In the genomic region with DNA sequence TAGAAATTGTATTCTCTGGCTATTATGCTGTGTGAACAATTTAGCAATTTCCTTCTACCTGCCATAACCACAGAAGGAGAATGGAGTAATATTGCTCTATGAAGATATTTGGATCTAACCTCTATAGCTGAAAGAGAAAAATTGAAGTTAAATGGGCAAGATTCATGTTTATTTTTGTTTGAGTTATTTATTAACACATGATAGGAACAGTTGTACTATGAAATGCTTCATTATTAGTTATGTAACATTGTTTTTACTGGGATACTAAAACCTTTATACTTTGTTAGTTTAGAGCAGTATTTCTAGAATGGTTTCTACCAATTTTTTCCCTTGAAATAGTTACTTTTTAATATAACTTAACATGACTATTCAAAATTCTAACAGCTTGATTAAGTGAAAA, we compare ENCODE assay signal across 27 cellular contexts. TPM values are rescaled to one million over a fixed set of nuclear protein-coding genes. Genes with fewer than 3 reads are reported as not detected.
DNase-seq lines count a peak whose midpoint lies in the region; ATAC-seq, FAIRE-seq and TF ChIP-seq lines count a peak whose summit lies in the region.
"Had no signal": no experiment of that assay in that cellular context is flagged by ENCODE, and none has a peak within 500 bp of the region (broad histone marks: within the 10 kb centered on the region; RNA-seq: fewer than 3 reads in every experiment).

No MANE protein-coding gene starts in this region.

- DNase-seq in HepG2 (ENCODE audit: low spot score) (no peak), keratinocyte (ENCODE audit: low read depth, low spot score) (no peak), left lobe of liver (ENCODE audit: low spot score) (no peak), pancreas (no peak), NCI-H187 (lab: John Stamatoyannopoulos, UW) (no peak)
- no peak for DNase-seq in activated CD4-positive, alpha-beta T cell treated with anti-CD3 and anti-CD28 coated beads for 1 hour
- DNase-seq: BE2C; C1 segment of cervical spinal cord; CD4-positive, alpha-beta memory T cell; CD4-positive, CD25-positive, alpha-beta regulatory T cell; CD8-positive, alpha-beta memory T cell; COR-L47; DMS 273 treated with DMSO at 0.1 percent for 48 hours; DMS153; DMS53; DMS79; DND-41; EL; GDM1 had no signal

- no peaks in the 10 kb centered on the region for H3K9me1 ChIP-seq in keratinocyte (ENCODE audit: control insufficient read depth, extremely low read depth, insufficient read depth, low read length)

- H4K20me1 ChIP-seq in HepG2 (ENCODE audit: insufficient read depth, low read length) (no peaks in the 10 kb centered on the region), keratinocyte (ENCODE audit: control insufficient read depth, extremely low read depth, insufficient read depth, low read length) (no peaks in the 10 kb centered on the region)
- H4K20me1 ChIP-seq: BLaER1 had no signal

- H3K4me2 ChIP-seq in HepG2 (ENCODE audit: low read depth, low read length) (no peak overlapping the region), keratinocyte (ENCODE audit: control insufficient read depth, extremely low read depth, insufficient read depth, low read depth, low read length) (no peak overlapping the region)
- H3K4me2 ChIP-seq: A549, BLaER1 had no signal

- in situ Hi-C loops in HepG2 (cut with HindIII; ENCODE audit: extremely low pct_ligation_motif_present, low pct_unique_long_range_greater_than_20kb): no loop called here

- H3K27me3 ChIP-seq in liver (ENCODE audit: control insufficient read depth in 4 of 4, insufficient read depth in 4 of 4, low read length in 3 of 4) (no peaks in the 10 kb centered on the region), HepG2 (ENCODE audit: control insufficient read depth in 1 of 2, insufficient read depth in 2 of 2, low read length in 2 of 2) (no peaks in the 10 kb centered on the region), keratinocyte (ENCODE audit: control insufficient read depth, extremely low read depth, insufficient read depth, low read length) (no peaks in the 10 kb centered on the region), pancreas (no peaks in the 10 kb centered on the region)
- H3K27me3 ChIP-seq: BE2C, BLaER1 had no signal

- no peak for TF ChIP-seq EP300 in HepG2 (IDR thresholded peaks at IDR 0.05; ENCODE audit: low read depth in 2 of 2, low read length in 2 of 2)
- TF ChIP-seq EP300 in HepG2 (CRISPR knock-in tag; IDR thresholded peaks at IDR 0.05; ENCODE audit: borderline replicate concordance): no peak

- BruUV-seq in HepG2 (replicated peaks; lab: Mats Ljungman, UMichigan): no TSS peak

- intact Hi-C loops in HepG2 (cut with micrococcal nuclease; ENCODE audit: unreplicated experiment) (no loop called here), pancreas (cut with DNase I) (no loop called here)

- H3K27ac ChIP-seq in liver (ENCODE audit: low read depth in 1 of 2, low read length in 2 of 2) (no peak overlapping the region), HepG2 (ENCODE audit: extremely low read length, insufficient read depth, low read length) (no peak overlapping the region), keratinocyte (ENCODE audit: control insufficient read depth, insufficient read depth, low read length) (no peak overlapping the region), pancreas (no peak overlapping the region)
- H3K27ac ChIP-seq: 22Rv1, A549, BLaER1 had no signal

- dilution Hi-C loops in keratinocyte (cut with MboI; ENCODE audit: extremely low pct_ligation_motif_present, low sequenced_read_pairs): no loop called here

- no peak overlapping the region for H3K9ac ChIP-seq in liver (ENCODE audit: low read depth in 1 of 2, low read length in 2 of 2)
- H3K9ac ChIP-seq in HepG2 (ENCODE audit: insufficient read depth, low read depth, low read length): no peak overlapping the region
- no peak overlapping the region for H3K9ac ChIP-seq in keratinocyte (ENCODE audit: control insufficient read depth, extremely low read depth, insufficient read depth, low read length)
- H3K9ac ChIP-seq: BLaER1 had no signal

- peaks cover 0 to 14% (median 6%) of the 10 kb centered on the region in 4 donors for H3K4me1 ChIP-seq in liver (ENCODE audit: control insufficient read depth in 4 of 4, insufficient read depth in 4 of 4, low read length in 3 of 4)
- 0 out of 2 replicates have a peak, but pooled peaks cover 17% of the 10 kb centered on the region for H3K4me1 ChIP-seq in HepG2 (ENCODE audit: insufficient read depth, low read length)
- H3K4me1 ChIP-seq in keratinocyte (ENCODE audit: control insufficient read depth, extremely low read depth, insufficient read depth, low read length): peaks cover 8% of the 10 kb centered on the region
- peaks cover 0 to 3% (median 0%) of the 10 kb centered on the region in 3 donors for H3K4me1 ChIP-seq in pancreas
- H3K4me1 ChIP-seq: BE2C, BLaER1 had no signal

- no peak overlapping the region for H3K4me3 ChIP-seq in liver (ENCODE audit: low read depth in 1 of 3, low read length in 3 of 3)
- H3K4me3 ChIP-seq in HepG2 (replicated peaks in 1 of 3; ENCODE audit: insufficient read depth in 1 of 3, low read depth in 2 of 3, low read length in 3 of 3): no peak overlapping the region
- H3K4me3 ChIP-seq in keratinocyte (ENCODE audit: control insufficient read depth in 2 of 3, extremely low read depth in 1 of 3, insufficient read depth in 2 of 3, low read depth in 1 of 3, low read length in 3 of 3): no peak overlapping the region
- H3K4me3 ChIP-seq in pancreas: no peak overlapping the region
- H3K4me3 ChIP-seq: A549, BLaER1, GM12878 had no signal

- POLR2A ChIA-PET in HepG2 (lab: Yijun Ruan, JAX): no interaction called here

- TF ChIP-seq RAD21 in liver (IDR thresholded peaks at IDR 0.05) (no peak), HepG2 (CRISPR knock-in tag; IDR thresholded peaks at IDR 0.05) (no peak)

- FAIRE-seq in HepG2 (lab: Jason Lieb, UNC): no peak
- FAIRE-seq in keratinocyte (lab: Jason Lieb, UNC): peak; percentile 5
- FAIRE-seq in pancreas (lab: Jason Lieb, UNC): peak; percentile 9
- FAIRE-seq: A549, GM12878, GM12892, GM18507 had no signal

- CTCF ChIA-PET in HepG2 (lab: Yijun Ruan, JAX; ENCODE audit: low intra/inter-chr PET ratio, low total read pairs): no interaction called here

- H3K36me3 ChIP-seq in liver (ENCODE audit: control insufficient read depth in 4 of 4, insufficient read depth in 3 of 4, low read depth in 1 of 4, low read length in 3 of 4): no peaks in the 10 kb centered on the region
- H3K36me3 ChIP-seq in HepG2 (replicated peaks in 1 of 2; ENCODE audit: control insufficient read depth in 1 of 2, insufficient read depth in 2 of 2, low read length in 2 of 2): no peaks in the 10 kb centered on the region
- no peaks in the 10 kb centered on the region for H3K36me3 ChIP-seq in keratinocyte (ENCODE audit: control insufficient read depth in 2 of 2, extremely low read depth in 1 of 2, insufficient read depth in 2 of 2, low read length in 2 of 2)
- H3K36me3 ChIP-seq in pancreas: no peaks in the 10 kb centered on the region
- H3K36me3 ChIP-seq: BE2C, BLaER1 had no signal

- no peaks in the 10 kb centered on the region for H3K9me3 ChIP-seq in liver (ENCODE audit: control insufficient read depth in 4 of 4, low read length in 3 of 4)
- H3K9me3 ChIP-seq in HepG2 (ENCODE audit: low read length): no peaks in the 10 kb centered on the region
- no peaks in the 10 kb centered on the region for H3K9me3 ChIP-seq in keratinocyte (ENCODE audit: control insufficient read depth, low read depth, low read length)
- no peaks in the 10 kb centered on the region for H3K9me3 ChIP-seq in pancreas
- H3K9me3 ChIP-seq: A549, BE2C, BLaER1 had no signal

- no peak for TF ChIP-seq CTCF in liver (IDR thresholded peaks at IDR 0.05; ENCODE audit: low read depth, low read length, missing input control)
- TF ChIP-seq CTCF in HepG2 (CRISPR knock-in tag; IDR thresholded peaks at IDR 0.05): no peak
- no peak for TF ChIP-seq CTCF in keratinocyte (optimal IDR thresholded peaks at IDR 0.05 in 1 of 3, IDR thresholded peaks at IDR 0.05 in 1 of 3, conservative IDR thresholded peaks at IDR 0.05 in 1 of 3; ENCODE audit: extremely low read depth in 1 of 3, insufficient read depth in 2 of 3, low read length in 3 of 3)
- TF ChIP-seq CTCF in pancreas (IDR thresholded peaks at IDR 0.05): no peak

- ATAC-seq in HepG2 (no peak), left lobe of liver (peak; percentile 62), pancreas (no peak), GM21390 (IDR thresholded peaks at IDR 0.05; ENCODE audit: unreplicated experiment) (no peak)
- ATAC-seq: A549, GM12878 had no signal

- TF ChIP-seq POLR2A in HepG2 (IDR thresholded peaks at IDR 0.05; ENCODE audit: insufficient read depth in 1 of 2, low read depth in 2 of 2, low read length in 2 of 2): no peak

- H2AFZ ChIP-seq in HepG2 (ENCODE audit: low read length) (no peak overlapping the region), keratinocyte (ENCODE audit: control insufficient read depth, low read length) (no peak overlapping the region)

- H3K79me2 ChIP-seq in HepG2 (ENCODE audit: insufficient read depth, low read length) (no peaks in the 10 kb centered on the region), keratinocyte (ENCODE audit: control insufficient read depth, insufficient read depth, low read length) (no peaks in the 10 kb centered on the region)

RNA-seq across cellular contexts. Expression of a gene that starts 27.3 kb away (rescaled TPM):
- total RNA-seq in liver (10 to 100 TPM; 16.9 to 50.3 TPM), HepG2 (2016; rRNA removed; fragmentation: Illumina TruSeq; extraction: Trizol) (16.0 and 17.3 TPM in 2 replicates), left lobe of liver (24.8 TPM), pancreas (10 to 100 TPM in 4 of 6 donors, 1 to 10 TPM in 2; 7.8 to 15.8 (median 10.3) TPM)
- polyA plus RNA-seq in liver (1 to 10 TPM; 7.1 to 8.0 TPM), HepG2 (2011; rRNA removed) (7.4 and 9.1 TPM in 2 replicates), keratinocyte (14.0 to 17.8 TPM (median 15.2 TPM) in 3 replicates), pancreas (1 to 10 TPM; 3.3 to 4.5 TPM)
- total RNA-seq in HepG2 (2016; cell fraction: cytosol; rRNA removed; fragmentation: Illumina TruSeq; extraction: Trizol; ENCODE audit: low read depth): 29.5 and 36.0 TPM in 2 replicates
- total RNA-seq in HepG2 (2016; cell fraction: insoluble cytoplasmic fraction; rRNA removed; fragmentation: Illumina TruSeq; extraction: Trizol): 14.3 and 15.4 TPM in 2 replicates
- total RNA-seq in HepG2 (2016; cell fraction: membrane; rRNA removed; fragmentation: Illumina TruSeq; extraction: Trizol): 8.3 and 9.1 TPM in 2 replicates
- 37.4 and 38.1 TPM in 2 replicates for total RNA-seq in HepG2 (2016; cell fraction: nucleus; rRNA removed; fragmentation: Illumina TruSeq; extraction: Trizol)
- polyA plus RNA-seq in HepG2 (2011; cell fraction: cytosol; rRNA removed): 4.4 and 6.1 TPM in 2 replicates
- 8.4 and 9.0 TPM in 2 replicates for polyA plus RNA-seq in HepG2 (2011; cell fraction: nucleus; rRNA removed)
- 9.2 and 9.8 TPM in 2 replicates for polyA plus RNA-seq in HepG2 (2012)
- polyA plus RNA-seq in HepG2 (2016; cell fraction: cytosol; fragmentation: Illumina TruSeq; extraction: Trizol; ENCODE audit: low read depth): 0.53 and 0.77 TPM in 2 replicates
- polyA plus RNA-seq in HepG2 (2016; cell fraction: insoluble cytoplasmic fraction; fragmentation: Illumina TruSeq; extraction: Trizol; ENCODE audit: low read depth): 11.1 and 11.5 TPM in 2 replicates
- 1.3 and 1.6 TPM in 2 replicates for polyA plus RNA-seq in HepG2 (2016; cell fraction: membrane; fragmentation: Illumina TruSeq; extraction: Trizol; ENCODE audit: low read depth)
- polyA plus RNA-seq in HepG2 (2016; cell fraction: nucleus; fragmentation: Illumina TruSeq; extraction: Trizol; ENCODE audit: insufficient read depth, low read depth): 12.4 and 14.5 TPM in 2 replicates
- polyA minus RNA-seq in HepG2 (2011; rRNA and poly(A)+ RNA removed; ENCODE audit: low replicate concordance): 16.6 and 20.1 TPM in 2 replicates
- 13.1 and 13.9 TPM in 2 replicates for polyA minus RNA-seq in HepG2 (2011; cell fraction: cytosol; rRNA and poly(A)+ RNA removed)
- polyA minus RNA-seq in HepG2 (2011; cell fraction: nucleus; rRNA and poly(A)+ RNA removed): 80.6 and 100 TPM in 2 replicates
- 4.5 TPM for polyA plus RNA-seq in keratinocyte (2011; ENCODE audit: low read depth)
- 6.5 and 12.0 TPM in 2 replicates for polyA plus RNA-seq in keratinocyte (2011; cell fraction: cytosol; rRNA removed)
- 21.8 and 31.7 TPM in 2 replicates for polyA plus RNA-seq in keratinocyte (2011; cell fraction: nucleus; rRNA removed)
- polyA plus RNA-seq in keratinocyte (2012; ENCODE audit: low replicate concordance): 4.1 and 10.9 TPM in 2 replicates
- polyA minus RNA-seq in keratinocyte: 4.9 to 53.0 TPM (median 29.1 TPM) in 3 replicates
- 13.0 TPM for polyA minus RNA-seq in keratinocyte (2011; cell fraction: cytosol; rRNA and poly(A)+ RNA removed)
- polyA minus RNA-seq in keratinocyte (2011; cell fraction: nucleus; rRNA and poly(A)+ RNA removed): 59.4 and 96.4 TPM in 2 replicates
